In genomic region chr17:75517277-75517865, GRCh38 we compare ENCODE assay signal across 8 cellular contexts. TPM values are rescaled to one million over a fixed set of nuclear protein-coding genes. Genes with fewer than 3 reads are reported as not detected.
DNase-seq lines count a peak whose midpoint lies in the region; ATAC-seq, FAIRE-seq and TF ChIP-seq lines count a peak whose summit lies in the region.

No MANE protein-coding gene starts in this region.

- no peaks in the 10 kb centered on the region for H3K9me2 ChIP-seq in Karpas-422 (replicated peaks; ENCODE audit: insufficient read depth, low read length)

- H3K4me1 ChIP-seq in CD4-positive, alpha-beta memory T cell (ENCODE audit: insufficient read depth, low read length) = peaks cover 29% of the 10 kb centered on the region
- H3K4me1 ChIP-seq in Karpas-422 (ENCODE audit: low read length) = peaks cover 25% of the 10 kb centered on the region
- H3K4me1 ChIP-seq in adrenal gland (replicated peaks in 1 of 2) = peaks cover 16 to 32% of the 10 kb centered on the region in 2 donors
- H3K4me1 ChIP-seq in HepG2 (ENCODE audit: insufficient read depth, low read length) = peaks cover 36% of the 10 kb centered on the region
- H3K4me1 ChIP-seq in thoracic aorta (ENCODE audit: control insufficient read depth in 1 of 2, low read depth in 2 of 2) = peaks cover 21 to 39% of the 10 kb centered on the region in 2 donors

- H3K27me3 ChIP-seq in CD4-positive, alpha-beta memory T cell (ENCODE audit: insufficient read depth, low read length) = no peaks in the 10 kb centered on the region
- H3K27me3 ChIP-seq in Karpas-422 (ENCODE audit: low read length) (no peaks in the 10 kb centered on the region), adrenal gland (no peaks in the 10 kb centered on the region), HepG2 (ENCODE audit: control insufficient read depth in 1 of 2, insufficient read depth in 2 of 2, low read length in 2 of 2) (no peaks in the 10 kb centered on the region; a peak in 1 of 5 replicates), thoracic aorta (replicated peaks; ENCODE audit: insufficient read depth) (no peaks in the 10 kb centered on the region)

- BruUV-seq in HepG2 (replicated peaks; lab: Mats Ljungman, UMichigan) = TSS peak; percentile 47

- peaks cover 11 to 22% of the 10 kb centered on the region in 2 donors for H3K36me3 Mint-ChIP-seq in CD4-positive, alpha-beta memory T cell

- peak overlapping the region; percentile 77 for H3K9ac ChIP-seq in Karpas-422 (ENCODE audit: low read length)
- H3K9ac ChIP-seq in HepG2 (ENCODE audit: insufficient read depth, low read depth, low read length) = peak overlapping the region; percentile 64

- H3K79me2 ChIP-seq in Karpas-422 (ENCODE audit: low read length) = peaks cover 13% of the 10 kb centered on the region
- H3K79me2 ChIP-seq in HepG2 (ENCODE audit: insufficient read depth, low read length) = peaks cover 10% of the 10 kb centered on the region

- in situ Hi-C loops in HepG2 (cut with HindIII; ENCODE audit: extremely low pct_ligation_motif_present, low pct_unique_long_range_greater_than_20kb) = no loop called here

- peak in 3 of 5 donors; percentile 6 to 22 (median 6) for DNase-seq in CD4-positive, alpha-beta memory T cell
- peak; percentile 68 for DNase-seq in Karpas-422
- DNase-seq in adrenal gland = peak in 2 of 7 donors; percentile 32 to 49
- DNase-seq in HepG2 (ENCODE audit: low spot score) = no peak
- DNase-seq in thoracic aorta (ENCODE audit: low spot score) = no peak
- DNase-seq in NCI-H1092 treated with DMSO at 0.1 percent for 48 hours (lab: John Stamatoyannopoulos, UW) = no peak

- POLR2A ChIA-PET in CD4-positive, alpha-beta memory T cell (lab: Charles Lee; ENCODE audit: partially characterized antibody) = interaction anchor here (1.1 to 2.2 kb wide), 19 partner anchors 8 to 266 kb away, joined by 3 to 72 read pairs (median 9); partner anchors contain the start of genes GGA3, GRB2, LLGL2 and MRPS7
- POLR2A ChIA-PET in HepG2 (lab: Yijun Ruan, JAX) = interaction anchor here (1.0 to 2.5 kb wide), 10 partner anchors 8 to 263 kb away, joined by 3 to 29 read pairs (median 10); partner anchors contain the start of genes LLGL2 and TMEM94

- ATAC-seq in HepG2 (0 out of 3 replicates have a peak, but pooled peaks have one; percentile 2), thoracic aorta (ENCODE audit: insufficient number of reproducible peaks, low FRiP score, low read depth) (no peak), HG03520 (IDR thresholded peaks at IDR 0.05; ENCODE audit: unreplicated experiment) (no peak), GM19351 (IDR thresholded peaks at IDR 0.05; ENCODE audit: unreplicated experiment) (no peak)

- H3K27me3 Mint-ChIP-seq in CD4-positive, alpha-beta memory T cell = no peaks in the 10 kb centered on the region

- peak overlapping the region; percentile 45 to 64 for H3K4me3 ChIP-seq in CD4-positive, alpha-beta memory T cell (ENCODE audit: low read length in 2 of 2)
- H3K4me3 ChIP-seq in Karpas-422 (ENCODE audit: low read length) = peak overlapping the region; percentile 78
- peak overlapping the region; percentile 40 to 94 (median 75) for H3K4me3 ChIP-seq in adrenal gland
- peak overlapping the region; percentile 68 to 93 (median 79) for H3K4me3 ChIP-seq in HepG2 (replicated peaks in 1 of 3; ENCODE audit: insufficient read depth in 1 of 3, low read depth in 2 of 3, low read length in 3 of 3)
- peak overlapping the region; percentile 95 for H3K4me3 ChIP-seq in thoracic aorta

- H3K4me3 Mint-ChIP-seq in CD4-positive, alpha-beta memory T cell = peak overlapping the region; percentile 78 to 91 (median 84)

- TF ChIP-seq EP300 in HepG2 (IDR thresholded peaks at IDR 0.05; ENCODE audit: low read depth in 2 of 2, low read length in 2 of 2) (no peak), HepG2 (CRISPR knock-in tag; IDR thresholded peaks at IDR 0.05; ENCODE audit: borderline replicate concordance) (no peak)

- intact Hi-C loops in CD4-positive, alpha-beta memory T cell (cut with micrococcal nuclease) = loop anchor here (1.0 to 5.0 kb wide), 3 partner anchors 61 to 335 kb away; partner anchors contain the start of genes SLC25A19, SUMO2 and TMEM94
- intact Hi-C loops in adrenal gland (cut with DNase I) (loop anchor here (5.0 to 10.0 kb wide), 2 partner anchors 90 to 193 kb away; no protein-coding TSS in a partner anchor), HepG2 (cut with micrococcal nuclease; ENCODE audit: unreplicated experiment) (loop anchor here (1.0 kb wide), 1 partner anchor 8 kb away; the partner anchor contains the start of gene LLGL2)

- no peak for FAIRE-seq in HepG2 (lab: Jason Lieb, UNC)

- 27 to 38% (median 36%) methylated on average over 9 to 11 of the region's 11 CpGs for WGBS in adrenal gland, 4 donors
- 19% methylated on average over 10 of the region's 11 CpGs for WGBS in HepG2 (ENCODE audit: low lambda C conversion rate)

- H4K20me1 ChIP-seq in Karpas-422 (ENCODE audit: insufficient read depth, low read depth, low read length) (peaks cover 9% of the 10 kb centered on the region; the same call in 1 of the 2 replicates), HepG2 (ENCODE audit: insufficient read depth, low read length) (0 out of 2 replicates have a peak, but pooled peaks cover 4% of the 10 kb centered on the region)

- H3K27ac Mint-ChIP-seq in CD4-positive, alpha-beta memory T cell = peak overlapping the region; percentile 84 to 98 (median 95)

- peaks cover 16 to 31% (median 19%) of the 10 kb centered on the region in 4 donors for H3K4me1 Mint-ChIP-seq in CD4-positive, alpha-beta memory T cell

- H3K9me3 Mint-ChIP-seq in CD4-positive, alpha-beta memory T cell = no peaks in the 10 kb centered on the region

- no peak overlapping the region for H2AFZ ChIP-seq in Karpas-422 (ENCODE audit: low read length)
- no peak overlapping the region for H2AFZ ChIP-seq in HepG2 (ENCODE audit: low read length)

- H3K9me3 ChIP-seq in CD4-positive, alpha-beta memory T cell (ENCODE audit: control insufficient read depth in 1 of 2, low read length in 2 of 2) = no peaks in the 10 kb centered on the region
- H3K9me3 ChIP-seq in Karpas-422 (ENCODE audit: low read length) = no peaks in the 10 kb centered on the region
- H3K9me3 ChIP-seq in adrenal gland (replicated peaks in 1 of 3) = no peaks in the 10 kb centered on the region
- no peaks in the 10 kb centered on the region for H3K9me3 ChIP-seq in HepG2 (ENCODE audit: low read length)
- no peaks in the 10 kb centered on the region for H3K9me3 ChIP-seq in thoracic aorta

- TF ChIP-seq CTCF in adrenal gland (IDR thresholded peaks at IDR 0.05) (peak in 3 of 6 experiments; percentile 11 to 20 (median 13)), HepG2 (CRISPR knock-in tag; IDR thresholded peaks at IDR 0.05) (no peak), thoracic aorta (IDR thresholded peaks at IDR 0.05) (peak; percentile 11)

- TF ChIP-seq POLR2A in adrenal gland (IDR thresholded peaks at IDR 0.05) (no peak), HepG2 (IDR thresholded peaks at IDR 0.05; ENCODE audit: insufficient read depth in 1 of 2, low read depth in 2 of 2, low read length in 2 of 2) (no peak)

- no peak for TF ChIP-seq RAD21 in HepG2 (CRISPR knock-in tag; IDR thresholded peaks at IDR 0.05)

- H3K36me3 ChIP-seq in CD4-positive, alpha-beta memory T cell (ENCODE audit: insufficient read depth, low read length) = peaks cover 15% of the 10 kb centered on the region
- H3K36me3 ChIP-seq in Karpas-422 (ENCODE audit: insufficient read depth, low read length) (no peaks in the 10 kb centered on the region), adrenal gland (replicated peaks in 1 of 2) (peaks cover 0 to 28% of the 10 kb centered on the region in 2 donors), HepG2 (replicated peaks in 1 of 2; ENCODE audit: control insufficient read depth in 1 of 2, insufficient read depth in 2 of 2, low read length in 2 of 2) (peaks cover 7 to 20% of the 10 kb centered on the region in 2 experiments; a peak in 4 of 5 replicates), thoracic aorta (no peaks in the 10 kb centered on the region)

- peak overlapping the region; percentile 70 for H3K27ac ChIP-seq in CD4-positive, alpha-beta memory T cell (ENCODE audit: low read depth, low read length)
- H3K27ac ChIP-seq in Karpas-422 (ENCODE audit: low read length) (no peak overlapping the region), adrenal gland (no peak overlapping the region), HepG2 (ENCODE audit: extremely low read length, insufficient read depth, low read length) (peak overlapping the region; percentile 41), thoracic aorta (peak overlapping the region; percentile 34 to 54)

- H3K4me2 ChIP-seq in Karpas-422 (ENCODE audit: low read depth, low read length, poor library complexity, severe bottlenecking) (peak overlapping the region; percentile 83), HepG2 (ENCODE audit: low read depth, low read length) (peak overlapping the region; percentile 90)

- CTCF ChIA-PET in CD4-positive, alpha-beta memory T cell (lab: Charles Lee; ENCODE audit: partially characterized antibody) = interaction anchor here (0.6 to 3.3 kb wide), 9 partner anchors 8 to 248 kb away, joined by 3 to 24 read pairs (median 5); partner anchors contain the start of genes GRB2, LLGL2 and TMEM94
- CTCF ChIA-PET in HepG2 (lab: Yijun Ruan, JAX; ENCODE audit: low intra/inter-chr PET ratio, low total read pairs) = interaction anchor here (1.4 to 3.1 kb wide), 3 partner anchors 8 to 72 kb away, joined by 7 to 26 read pairs (median 22); partner anchors contain the start of gene LLGL2

RNA-seq across cellular contexts. Expression of gene TSEN54, which starts 1.0 kb away (rescaled TPM):
- 10 to 100 TPM; 45.7 to 49.3 TPM for total RNA-seq in CD4-positive, alpha-beta memory T cell
- 100 to 1,000 TPM in 1 of 2 donors, 10 to 100 TPM in 1; 80.3 to 110 TPM for polyA plus RNA-seq in CD4-positive, alpha-beta memory T cell
- total RNA-seq in Karpas-422 (2014; rRNA removed; shearing (Covaris generic); ENCODE audit: low replicate concordance) = 25.5 and 42.8 TPM in 2 replicates
- total RNA-seq in adrenal gland (10 to 100 TPM; 18.6 to 30.3 (median 25.6) TPM), HepG2 (2016; rRNA removed; fragmentation: Illumina TruSeq; extraction: Trizol) (43.6 and 62.9 TPM in 2 replicates), thoracic aorta (10 to 100 TPM; 17.1 to 48.6 TPM)
- polyA plus RNA-seq in adrenal gland (10 to 100 TPM; 17.9 to 67.8 (median 56.0) TPM), HepG2 (2011; rRNA removed) (63.3 and 64.4 TPM in 2 replicates)
- total RNA-seq in HepG2 (2016; cell fraction: cytosol; rRNA removed; fragmentation: Illumina TruSeq; extraction: Trizol; ENCODE audit: low read depth) = 20.6 and 23.0 TPM in 2 replicates
- total RNA-seq in HepG2 (2016; cell fraction: insoluble cytoplasmic fraction; rRNA removed; fragmentation: Illumina TruSeq; extraction: Trizol) = 44.0 and 64.1 TPM in 2 replicates
- 44.5 and 45.0 TPM in 2 replicates for total RNA-seq in HepG2 (2016; cell fraction: membrane; rRNA removed; fragmentation: Illumina TruSeq; extraction: Trizol)
- 39.9 and 48.4 TPM in 2 replicates for total RNA-seq in HepG2 (2016; cell fraction: nucleus; rRNA removed; fragmentation: Illumina TruSeq; extraction: Trizol)
- 36.2 and 47.1 TPM in 2 replicates for polyA plus RNA-seq in HepG2 (2011; cell fraction: cytosol; rRNA removed)
- polyA plus RNA-seq in HepG2 (2011; cell fraction: nucleus; rRNA removed) = 87.7 and 89.1 TPM in 2 replicates
- 22.1 and 34.4 TPM in 2 replicates for polyA plus RNA-seq in HepG2 (2012)
- 20.4 and 20.5 TPM in 2 replicates for polyA plus RNA-seq in HepG2 (2016; cell fraction: cytosol; fragmentation: Illumina TruSeq; extraction: Trizol; ENCODE audit: low read depth)
- 37.7 and 50.5 TPM in 2 replicates for polyA plus RNA-seq in HepG2 (2016; cell fraction: insoluble cytoplasmic fraction; fragmentation: Illumina TruSeq; extraction: Trizol; ENCODE audit: low read depth)
- 30.9 and 35.9 TPM in 2 replicates for polyA plus RNA-seq in HepG2 (2016; cell fraction: membrane; fragmentation: Illumina TruSeq; extraction: Trizol; ENCODE audit: low read depth)
- polyA plus RNA-seq in HepG2 (2016; cell fraction: nucleus; fragmentation: Illumina TruSeq; extraction: Trizol; ENCODE audit: insufficient read depth, low read depth) = 108 and 110 TPM in 2 replicates
- 56.0 and 95.0 TPM in 2 replicates for polyA minus RNA-seq in HepG2 (2011; rRNA and poly(A)+ RNA removed; ENCODE audit: low replicate concordance)
- 11.3 and 14.0 TPM in 2 replicates for polyA minus RNA-seq in HepG2 (2011; cell fraction: cytosol; rRNA and poly(A)+ RNA removed)
- 13.9 and 15.5 TPM in 2 replicates for polyA minus RNA-seq in HepG2 (2011; cell fraction: nucleus; rRNA and poly(A)+ RNA removed)

RNA-seq across cellular contexts. Expression of gene CASKIN2, which starts 2.0 kb away (rescaled TPM):
- total RNA-seq in CD4-positive, alpha-beta memory T cell = under 1 TPM; 0.32 to 0.53 TPM
- not detected for polyA plus RNA-seq in CD4-positive, alpha-beta memory T cell
- not detected in 2 replicates for total RNA-seq in Karpas-422 (2014; rRNA removed; shearing (Covaris generic); ENCODE audit: low replicate concordance)
- total RNA-seq in adrenal gland (10 to 100 TPM; 26.6 to 90.8 (median 48.7) TPM), HepG2 (2016; rRNA removed; fragmentation: Illumina TruSeq; extraction: Trizol) (5.2 and 10.6 TPM in 2 replicates), thoracic aorta (10 to 100 TPM; 26.0 to 32.4 TPM)
- polyA plus RNA-seq in adrenal gland (10 to 100 TPM; 10.1 to 43.2 (median 28.3) TPM), HepG2 (2011; rRNA removed) (6.8 and 7.8 TPM in 2 replicates)
- 1.5 and 1.8 TPM in 2 replicates for total RNA-seq in HepG2 (2016; cell fraction: cytosol; rRNA removed; fragmentation: Illumina TruSeq; extraction: Trizol; ENCODE audit: low read depth)
- total RNA-seq in HepG2 (2016; cell fraction: insoluble cytoplasmic fraction; rRNA removed; fragmentation: Illumina TruSeq; extraction: Trizol) = 4.9 and 7.5 TPM in 2 replicates
- total RNA-seq in HepG2 (2016; cell fraction: membrane; rRNA removed; fragmentation: Illumina TruSeq; extraction: Trizol) = 3.4 and 4.1 TPM in 2 replicates
- 6.8 and 8.0 TPM in 2 replicates for total RNA-seq in HepG2 (2016; cell fraction: nucleus; rRNA removed; fragmentation: Illumina TruSeq; extraction: Trizol)
- 1.9 and 2.2 TPM in 2 replicates for polyA plus RNA-seq in HepG2 (2011; cell fraction: cytosol; rRNA removed)
- 23.6 and 26.5 TPM in 2 replicates for polyA plus RNA-seq in HepG2 (2011; cell fraction: nucleus; rRNA removed)
- 6.2 and 9.6 TPM in 2 replicates for polyA plus RNA-seq in HepG2 (2012)
- polyA plus RNA-seq in HepG2 (2016; cell fraction: cytosol; fragmentation: Illumina TruSeq; extraction: Trizol; ENCODE audit: low read depth) = 0.61 and 0.68 TPM in 2 replicates
- polyA plus RNA-seq in HepG2 (2016; cell fraction: insoluble cytoplasmic fraction; fragmentation: Illumina TruSeq; extraction: Trizol; ENCODE audit: low read depth) = 4.4 and 7.0 TPM in 2 replicates
- 1.6 and 1.8 TPM in 2 replicates for polyA plus RNA-seq in HepG2 (2016; cell fraction: membrane; fragmentation: Illumina TruSeq; extraction: Trizol; ENCODE audit: low read depth)
- polyA plus RNA-seq in HepG2 (2016; cell fraction: nucleus; fragmentation: Illumina TruSeq; extraction: Trizol; ENCODE audit: insufficient read depth, low read depth) = 16.3 and 16.6 TPM in 2 replicates
- 11.8 and 14.9 TPM in 2 replicates for polyA minus RNA-seq in HepG2 (2011; rRNA and poly(A)+ RNA removed; ENCODE audit: low replicate concordance)
- polyA minus RNA-seq in HepG2 (2011; cell fraction: cytosol; rRNA and poly(A)+ RNA removed) = 4.9 and 5.0 TPM in 2 replicates
- polyA minus RNA-seq in HepG2 (2011; cell fraction: nucleus; rRNA and poly(A)+ RNA removed) = 17.0 and 20.4 TPM in 2 replicates

RNA-seq across cellular contexts. Expression of gene LLGL2, which starts 8.1 kb away (rescaled TPM):
- 10 to 100 TPM; 40.1 to 43.6 TPM for total RNA-seq in CD4-positive, alpha-beta memory T cell
- 10 to 100 TPM; 19.3 to 24.4 TPM for polyA plus RNA-seq in CD4-positive, alpha-beta memory T cell
- 6.1 and 7.6 TPM in 2 replicates for total RNA-seq in Karpas-422 (2014; rRNA removed; shearing (Covaris generic); ENCODE audit: low replicate concordance)
- total RNA-seq in adrenal gland (10 to 100 TPM in 7 of 8 donors, 1 to 10 TPM in 1; 9.9 to 40.5 (median 23.8) TPM), HepG2 (2016; rRNA removed; fragmentation: Illumina TruSeq; extraction: Trizol) (53.9 and 86.7 TPM in 2 replicates), thoracic aorta (10 to 100 TPM in 1 of 2 donors, 1 to 10 TPM in 1; 6.4 to 20.0 TPM)
- polyA plus RNA-seq in adrenal gland (10 to 100 TPM in 2 of 3 donors, 1 to 10 TPM in 1; 1.2 to 90.3 (median 51.4) TPM), HepG2 (2011; rRNA removed) (83.0 and 109 TPM in 2 replicates)
- total RNA-seq in HepG2 (2016; cell fraction: cytosol; rRNA removed; fragmentation: Illumina TruSeq; extraction: Trizol; ENCODE audit: low read depth) = 27.2 and 32.8 TPM in 2 replicates
- 51.9 and 87.2 TPM in 2 replicates for total RNA-seq in HepG2 (2016; cell fraction: insoluble cytoplasmic fraction; rRNA removed; fragmentation: Illumina TruSeq; extraction: Trizol)
- 45.8 and 50.7 TPM in 2 replicates for total RNA-seq in HepG2 (2016; cell fraction: membrane; rRNA removed; fragmentation: Illumina TruSeq; extraction: Trizol)
- total RNA-seq in HepG2 (2016; cell fraction: nucleus; rRNA removed; fragmentation: Illumina TruSeq; extraction: Trizol) = 72.1 and 85.8 TPM in 2 replicates
- 40.2 and 67.1 TPM in 2 replicates for polyA plus RNA-seq in HepG2 (2011; cell fraction: cytosol; rRNA removed)
- polyA plus RNA-seq in HepG2 (2011; cell fraction: nucleus; rRNA removed) = 384 and 448 TPM in 2 replicates
- 33.3 and 59.5 TPM in 2 replicates for polyA plus RNA-seq in HepG2 (2012)
- polyA plus RNA-seq in HepG2 (2016; cell fraction: cytosol; fragmentation: Illumina TruSeq; extraction: Trizol; ENCODE audit: low read depth) = 23.2 and 28.1 TPM in 2 replicates
- 41.6 and 52.9 TPM in 2 replicates for polyA plus RNA-seq in HepG2 (2016; cell fraction: insoluble cytoplasmic fraction; fragmentation: Illumina TruSeq; extraction: Trizol; ENCODE audit: low read depth)
- 32.5 and 33.0 TPM in 2 replicates for polyA plus RNA-seq in HepG2 (2016; cell fraction: membrane; fragmentation: Illumina TruSeq; extraction: Trizol; ENCODE audit: low read depth)
- polyA plus RNA-seq in HepG2 (2016; cell fraction: nucleus; fragmentation: Illumina TruSeq; extraction: Trizol; ENCODE audit: insufficient read depth, low read depth) = 204 and 230 TPM in 2 replicates
- 30.9 and 126 TPM in 2 replicates for polyA minus RNA-seq in HepG2 (2011; rRNA and poly(A)+ RNA removed; ENCODE audit: low replicate concordance)
- 30.6 and 31.7 TPM in 2 replicates for polyA minus RNA-seq in HepG2 (2011; cell fraction: cytosol; rRNA and poly(A)+ RNA removed)
- 79.4 and 86.0 TPM in 2 replicates for polyA minus RNA-seq in HepG2 (2011; cell fraction: nucleus; rRNA and poly(A)+ RNA removed)

Comparison
In these comparisons a context has a peak if more than half of its experiments do, and no peak if none do; other contexts are left out.
1. DNase-seq: peak in CD4-positive, alpha-beta memory T cell (3 of 5) and Karpas-422 (single experiment); none in HepG2 (single experiment), thoracic aorta (single experiment) and NCI-H1092 treated with DMSO at 0.1 percent for 48 hours (single experiment).
2. H3K27ac ChIP-seq: peak in CD4-positive, alpha-beta memory T cell (single experiment), HepG2 (single experiment) and thoracic aorta (2 of 2); none in Karpas-422 (single experiment) and adrenal gland (0 of 5).
3. Peak in every context shown above with its lines, with median percentiles within 50 percentile points of each other: H3K4me3 ChIP-seq.